ENCODE assay signal across 1 cellular context in genomic region chr16:81711609-81712329, GRCh38.
TF ChIP-seq lines count a peak whose summit lies in the region.

No MANE protein-coding gene starts in this region.

TF ChIP-seq in SK-N-SH, 30 proteins besides CTCF, POLR2A, EP300 and RAD21 (continued from another document):
- TF ChIP-seq MAX (IDR thresholded peaks at IDR 0.05; ENCODE audit: low read depth) (peak; percentile 83), POLR2AphosphoS5 (IDR thresholded peaks at IDR 0.05; ENCODE audit: low read depth, low read length) (peak; percentile 26; the same call in 1 of the 2 replicates), RXRA (IDR thresholded peaks at IDR 0.05; ENCODE audit: borderline replicate concordance, low read depth) (peak; percentile 79; the same call in 1 of the 2 replicates), TCF12 (IDR thresholded peaks at IDR 0.05) (peak; percentile 77), NRF1 (IDR thresholded peaks at IDR 0.05; ENCODE audit: low read depth, low read length) (no peak), NFIC (IDR thresholded peaks at IDR 0.05; ENCODE audit: borderline replicate concordance) (peak; percentile 60; the same call in 1 of the 2 replicates), USF1 (IDR thresholded peaks at IDR 0.05; ENCODE audit: borderline replicate concordance, low read depth) (0 out of 2 replicates have a peak, but pooled peaks have one; percentile 16), PBX3 (IDR thresholded peaks at IDR 0.05) (peak; percentile 58), TAF1 (IDR thresholded peaks at IDR 0.05; ENCODE audit: borderline replicate concordance, low read depth, low read length) (no peak), ELF1 (IDR thresholded peaks at IDR 0.05) (no peak)
